8 cellular contexts compared by ENCODE assay signal in the genomic region with DNA sequence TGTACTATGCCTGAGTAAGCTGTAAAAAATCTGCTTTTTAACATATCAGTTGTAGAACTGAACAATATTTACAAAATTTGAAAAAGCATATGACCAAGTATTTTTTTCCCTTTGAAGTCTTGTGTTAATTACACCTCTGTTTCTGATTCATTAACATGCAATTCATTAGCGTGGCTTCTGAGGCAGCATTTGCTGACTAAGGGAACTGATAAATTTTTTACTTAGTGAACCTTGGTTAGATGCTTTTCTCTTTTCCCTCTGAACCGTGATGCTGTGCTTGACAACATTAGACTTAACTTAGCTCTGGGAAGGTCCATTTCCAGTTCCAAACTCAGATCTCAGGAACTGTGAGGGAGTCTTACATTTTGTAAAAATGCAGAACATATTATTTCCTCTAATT. TPM values are rescaled to one million over a fixed set of nuclear protein-coding genes. Genes with fewer than 3 reads are reported as not detected.
"Had no signal": no experiment of that assay in that cellular context is flagged by ENCODE, and none has a peak within 500 bp of the region (broad histone marks: within the 10 kb centered on the region; RNA-seq: fewer than 3 reads in every experiment).

No MANE protein-coding gene starts in this region.

- FAIRE-seq: H1, HTR-8/SVneo, K562 had no signal

- ATAC-seq: GM23338, K562 had no signal

- H3K4me2 ChIP-seq: GM23338 had no signal

- H3K4me3 ChIP-seq: GM23338, K562 had no signal

- DNase-seq: H9, HCEC 1CT, KG1 had no signal

- H2AFZ ChIP-seq: GM23338 had no signal

RNA-seq across cellular contexts. Expression of gene TWIST1, which starts 28.1 kb away (rescaled TPM):
- total RNA-seq: H9, HT-29 had no signal

RNA-seq across cellular contexts. Expression of gene FERD3L, which starts 55.8 kb away (rescaled TPM):
- total RNA-seq: GM23338, H1, H9, HT-29, K562 had no signal
- polyA plus RNA-seq: GM23338, H1, K562 had no signal
